Comparison of ENCODE assay signal across 8 cellular contexts in the genomic region with DNA sequence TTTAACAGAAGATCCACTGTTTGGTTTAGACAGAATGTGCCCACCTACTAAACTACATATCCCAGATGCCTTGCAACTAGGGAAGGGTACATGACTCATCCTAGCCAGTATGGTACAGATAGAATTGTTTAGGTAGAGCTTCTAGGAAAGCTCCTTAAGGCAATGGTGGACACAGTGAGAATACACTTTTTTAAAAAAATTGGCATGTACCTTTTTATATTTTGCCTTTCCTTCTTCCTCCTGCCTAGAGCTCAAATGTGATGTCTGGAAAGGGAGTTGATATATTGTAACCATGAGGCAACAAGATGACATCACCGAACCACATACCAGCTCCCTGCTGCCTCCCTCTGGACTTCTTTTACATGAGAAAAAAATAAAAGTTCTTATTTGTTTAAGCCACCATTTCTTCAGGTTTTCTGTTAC. TPM values are rescaled to one million over a fixed set of nuclear protein-coding genes. Genes with fewer than 3 reads are reported as not detected.
DNase-seq lines count a peak whose midpoint lies in the region; ATAC-seq and TF ChIP-seq lines count a peak whose summit lies in the region.

No MANE protein-coding gene starts in this region.

- CTCF ChIA-PET in WTC11 (lab: Charles Lee) = interaction anchor here (0.7 to 1.7 kb wide), 11 partner anchors 9 to 950 kb away, joined by 3 to 9 read pairs (median 4); a partner anchor contains a TSS
- CTCF ChIA-PET in T-cell (lab: Charles Lee) = no interaction called here

- ATAC-seq in HG03520 (IDR thresholded peaks at IDR 0.05; ENCODE audit: unreplicated experiment) (peak; percentile 51), WTC11 (peak; percentile 85), T-cell (replicated peaks in 1 of 4) (no peak), GM19452 (IDR thresholded peaks at IDR 0.05; ENCODE audit: unreplicated experiment) (no peak)

- DNase-seq in GM06990 (ENCODE audit: extremely low read depth, insufficient read length) (no peak), WTC11 (ENCODE audit: low spot score) (no peak), myocyte (ENCODE audit: low read depth) (peak; percentile 39), DMS153 treated with DMSO at 0.1 percent for 48 hours (lab: John Stamatoyannopoulos, UW; ENCODE audit: unreplicated experiment) (no peak), T-cell (no peak), NCI-H1694 treated with DMSO at 0.1 percent for 48 hours (lab: John Stamatoyannopoulos, UW) (no peak)

- H3K36me3 Mint-ChIP-seq in WTC11 (no peaks in the 10 kb centered on the region), T-cell (no peaks in the 10 kb centered on the region)

- no peak overlapping the region for H3K4me3 Mint-ChIP-seq in WTC11
- H3K4me3 Mint-ChIP-seq in T-cell = no peak overlapping the region

- H3K27me3 Mint-ChIP-seq in WTC11 (ENCODE audit: low read depth) (no peaks in the 10 kb centered on the region), T-cell (peaks cover 17 to 22% of the 10 kb centered on the region in 2 donors)

- TF ChIP-seq CTCF in GM06990 (IDR thresholded peaks at IDR 0.05; ENCODE audit: insufficient read depth, low read length, poor library complexity, severe bottlenecking) = peak; percentile 5
- no peak for TF ChIP-seq CTCF in WTC11 (IDR thresholded peaks at IDR 0.05)

- no peaks in the 10 kb centered on the region for H3K36me3 ChIP-seq in GM06990 (ENCODE audit: control insufficient read depth, insufficient read depth, low read length)

- no peak overlapping the region for H3K4me3 ChIP-seq in GM06990 (replicated peaks; ENCODE audit: low read depth, low read length)

- POLR2A ChIA-PET in WTC11 (lab: Charles Lee) (no interaction called here), T-cell (lab: Charles Lee) (no interaction called here)

- H3K27ac Mint-ChIP-seq in WTC11 (no peak overlapping the region), T-cell (no peak overlapping the region)

- peaks cover 3% of the 10 kb centered on the region; the same call in 1 of the 2 replicates for H3K9me3 Mint-ChIP-seq in WTC11
- H3K9me3 Mint-ChIP-seq in T-cell = no peaks in the 10 kb centered on the region

- H3K27me3 ChIP-seq in GM06990 (replicated peaks; ENCODE audit: control insufficient read depth, insufficient read depth, low read length) = no peaks in the 10 kb centered on the region

- H3K4me1 Mint-ChIP-seq in WTC11 (peaks cover 11% of the 10 kb centered on the region), T-cell (no peaks in the 10 kb centered on the region)

TF ChIP-seq in WTC11, 78 proteins besides CTCF, POLR2A, EP300 and RAD21:
- TF ChIP-seq MXD4 (CRISPR knock-in tag; IDR thresholded peaks at IDR 0.05; ENCODE audit: borderline replicate concordance) (no peak), MYBL2 (CRISPR knock-in tag; IDR thresholded peaks at IDR 0.05) (no peak), ZBTB21 (CRISPR knock-in tag; IDR thresholded peaks at IDR 0.05; ENCODE audit: borderline replicate concordance) (no peak), ESRRA (CRISPR knock-in tag; IDR thresholded peaks at IDR 0.05; ENCODE audit: borderline replicate concordance) (no peak), TEAD1 (CRISPR knock-in tag; IDR thresholded peaks at IDR 0.05) (no peak), ZNF121 (CRISPR knock-in tag; IDR thresholded peaks at IDR 0.05) (no peak), TP53 (CRISPR knock-in tag; IDR thresholded peaks at IDR 0.05) (no peak), ZNF671 (CRISPR knock-in tag; IDR thresholded peaks at IDR 0.05) (no peak), ZNF423 (CRISPR knock-in tag; IDR thresholded peaks at IDR 0.05) (no peak), SP1 (CRISPR knock-in tag; conservative IDR thresholded peaks at IDR 0.05) (no peak)
- TF ChIP-seq, protein P1, sequence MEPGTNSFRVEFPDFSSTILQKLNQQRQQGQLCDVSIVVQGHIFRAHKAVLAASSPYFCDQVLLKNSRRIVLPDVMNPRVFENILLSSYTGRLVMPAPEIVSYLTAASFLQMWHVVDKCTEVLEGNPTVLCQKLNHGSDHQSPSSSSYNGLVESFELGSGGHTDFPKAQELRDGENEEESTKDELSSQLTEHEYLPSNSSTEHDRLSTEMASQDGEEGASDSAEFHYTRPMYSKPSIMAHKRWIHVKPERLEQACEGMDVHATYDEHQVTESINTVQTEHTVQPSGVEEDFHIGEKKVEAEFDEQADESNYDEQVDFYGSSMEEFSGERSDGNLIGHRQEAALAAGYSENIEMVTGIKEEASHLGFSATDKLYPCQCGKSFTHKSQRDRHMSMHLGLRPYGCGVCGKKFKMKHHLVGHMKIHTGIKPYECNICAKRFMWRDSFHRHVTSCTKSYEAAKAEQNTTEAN (CRISPR knock-in tag; IDR thresholded peaks at IDR 0.05) = no peak
- TF ChIP-seq, protein P2, sequence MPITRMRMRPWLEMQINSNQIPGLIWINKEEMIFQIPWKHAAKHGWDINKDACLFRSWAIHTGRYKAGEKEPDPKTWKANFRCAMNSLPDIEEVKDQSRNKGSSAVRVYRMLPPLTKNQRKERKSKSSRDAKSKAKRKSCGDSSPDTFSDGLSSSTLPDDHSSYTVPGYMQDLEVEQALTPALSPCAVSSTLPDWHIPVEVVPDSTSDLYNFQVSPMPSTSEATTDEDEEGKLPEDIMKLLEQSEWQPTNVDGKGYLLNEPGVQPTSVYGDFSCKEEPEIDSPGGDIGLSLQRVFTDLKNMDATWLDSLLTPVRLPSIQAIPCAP (CRISPR knock-in tag; IDR thresholded peaks at IDR 0.05) = no peak
- TF ChIP-seq, protein P3, sequence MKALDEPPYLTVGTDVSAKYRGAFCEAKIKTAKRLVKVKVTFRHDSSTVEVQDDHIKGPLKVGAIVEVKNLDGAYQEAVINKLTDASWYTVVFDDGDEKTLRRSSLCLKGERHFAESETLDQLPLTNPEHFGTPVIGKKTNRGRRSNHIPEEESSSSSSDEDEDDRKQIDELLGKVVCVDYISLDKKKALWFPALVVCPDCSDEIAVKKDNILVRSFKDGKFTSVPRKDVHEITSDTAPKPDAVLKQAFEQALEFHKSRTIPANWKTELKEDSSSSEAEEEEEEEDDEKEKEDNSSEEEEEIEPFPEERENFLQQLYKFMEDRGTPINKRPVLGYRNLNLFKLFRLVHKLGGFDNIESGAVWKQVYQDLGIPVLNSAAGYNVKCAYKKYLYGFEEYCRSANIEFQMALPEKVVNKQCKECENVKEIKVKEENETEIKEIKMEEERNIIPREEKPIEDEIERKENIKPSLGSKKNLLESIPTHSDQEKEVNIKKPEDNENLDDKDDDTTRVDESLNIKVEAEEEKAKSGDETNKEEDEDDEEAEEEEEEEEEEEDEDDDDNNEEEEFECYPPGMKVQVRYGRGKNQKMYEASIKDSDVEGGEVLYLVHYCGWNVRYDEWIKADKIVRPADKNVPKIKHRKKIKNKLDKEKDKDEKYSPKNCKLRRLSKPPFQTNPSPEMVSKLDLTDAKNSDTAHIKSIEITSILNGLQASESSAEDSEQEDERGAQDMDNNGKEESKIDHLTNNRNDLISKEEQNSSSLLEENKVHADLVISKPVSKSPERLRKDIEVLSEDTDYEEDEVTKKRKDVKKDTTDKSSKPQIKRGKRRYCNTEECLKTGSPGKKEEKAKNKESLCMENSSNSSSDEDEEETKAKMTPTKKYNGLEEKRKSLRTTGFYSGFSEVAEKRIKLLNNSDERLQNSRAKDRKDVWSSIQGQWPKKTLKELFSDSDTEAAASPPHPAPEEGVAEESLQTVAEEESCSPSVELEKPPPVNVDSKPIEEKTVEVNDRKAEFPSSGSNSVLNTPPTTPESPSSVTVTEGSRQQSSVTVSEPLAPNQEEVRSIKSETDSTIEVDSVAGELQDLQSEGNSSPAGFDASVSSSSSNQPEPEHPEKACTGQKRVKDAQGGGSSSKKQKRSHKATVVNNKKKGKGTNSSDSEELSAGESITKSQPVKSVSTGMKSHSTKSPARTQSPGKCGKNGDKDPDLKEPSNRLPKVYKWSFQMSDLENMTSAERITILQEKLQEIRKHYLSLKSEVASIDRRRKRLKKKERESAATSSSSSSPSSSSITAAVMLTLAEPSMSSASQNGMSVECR (CRISPR knock-in tag; IDR thresholded peaks at IDR 0.05; ENCODE audit: borderline replicate concordance) = no peak
TF ChIP-seq in WTC11: peak in this region for 0.

RNA-seq across cellular contexts. Expression of a gene that starts 14.4 kb away (rescaled TPM):
- total RNA-seq in WTC11 (2021) = 0.41 to 0.66 TPM (median 0.66 TPM) in 3 replicates
- total RNA-seq in myocyte = 0.21 and 0.83 TPM in 2 replicates
- 1.2 TPM for polyA plus RNA-seq in myocyte (2012)
- under 1 TPM in 3 of 5 donors, not detected in 2; 0.13 to 0.35 (median 0.33) TPM for total RNA-seq in T-cell

Comparison
In these comparisons a context has a peak if more than half of its experiments do, and no peak if none do; other contexts are left out.
1. ATAC-seq: peak in HG03520 (single experiment) and WTC11 (single experiment); none in T-cell (0 of 4) and GM19452 (single experiment).